Comparison of ENCODE assay signal across 1 cellular context in genomic region chr3:170344971-170345370, GRCh38.
A peak's percentile ranks its signal among the peaks of the same experiment; 100 is the strongest.
TF ChIP-seq lines count a peak whose summit lies in the region.

No MANE protein-coding gene starts in this region.

TF ChIP-seq in A549, 52 proteins besides CTCF, POLR2A, EP300 and RAD21 (continued from another document):
- TF ChIP-seq, protein P1, sequence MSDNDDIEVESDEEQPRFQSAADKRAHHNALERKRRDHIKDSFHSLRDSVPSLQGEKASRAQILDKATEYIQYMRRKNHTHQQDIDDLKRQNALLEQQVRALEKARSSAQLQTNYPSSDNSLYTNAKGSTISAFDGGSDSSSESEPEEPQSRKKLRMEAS (IDR thresholded peaks at IDR 0.05) = no peak
- TF ChIP-seq NR3C1 (IDR thresholded peaks at IDR 0.05) (no peak), CBX2 (IDR thresholded peaks at IDR 0.05; ENCODE audit: borderline replicate concordance, low read depth) (no peak), FOSB (CRISPR knock-in tag; IDR thresholded peaks at IDR 0.05) (no peak), BHLHE40 (IDR thresholded peaks at IDR 0.05; ENCODE audit: low read depth, low read length) (no peak), PHF8 (IDR thresholded peaks at IDR 0.05; ENCODE audit: borderline replicate concordance, low read depth) (no peak), MAFK (IDR thresholded peaks at IDR 0.05; ENCODE audit: partially characterized antibody) (peak; percentile 47), REST (IDR thresholded peaks at IDR 0.05) (no peak), ZSCAN20 (CRISPR knock-in tag; IDR thresholded peaks at IDR 0.05) (no peak), HMGXB4 (CRISPR knock-in tag; IDR thresholded peaks at IDR 0.05; ENCODE audit: borderline replicate concordance) (no peak)
- TF ChIP-seq, protein P2, sequence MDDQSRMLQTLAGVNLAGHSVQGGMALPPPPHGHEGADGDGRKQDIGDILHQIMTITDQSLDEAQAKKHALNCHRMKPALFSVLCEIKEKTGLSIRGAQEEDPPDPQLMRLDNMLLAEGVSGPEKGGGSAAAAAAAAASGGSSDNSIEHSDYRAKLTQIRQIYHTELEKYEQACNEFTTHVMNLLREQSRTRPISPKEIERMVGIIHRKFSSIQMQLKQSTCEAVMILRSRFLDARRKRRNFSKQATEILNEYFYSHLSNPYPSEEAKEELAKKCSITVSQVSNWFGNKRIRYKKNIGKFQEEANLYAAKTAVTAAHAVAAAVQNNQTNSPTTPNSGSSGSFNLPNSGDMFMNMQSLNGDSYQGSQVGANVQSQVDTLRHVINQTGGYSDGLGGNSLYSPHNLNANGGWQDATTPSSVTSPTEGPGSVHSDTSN (IDR thresholded peaks at IDR 0.05) = no peak
